8 cellular contexts compared by ENCODE assay signal in genomic region chr16:30121741-30122620, GRCh38. TPM values are rescaled to one million over a fixed set of nuclear protein-coding genes. Genes with fewer than 3 reads are reported as not detected.
DNase-seq lines count a peak whose midpoint lies in the region; TF ChIP-seq lines count a peak whose summit lies in the region.

No MANE protein-coding gene starts in this region.

- peaks cover 14% of the 10 kb centered on the region; the same call in 1 of the 2 replicates for H3K36me3 ChIP-seq in SK-N-MC (ENCODE audit: insufficient read depth, low read length)
- peaks cover 10% of the 10 kb centered on the region for H3K36me3 ChIP-seq in neuron (ENCODE audit: insufficient read depth, low read length)

- H3K9me3 Mint-ChIP-seq in CD14-positive monocyte: no peaks in the 10 kb centered on the region

- H3K4me1 ChIP-seq in neuron (ENCODE audit: insufficient read depth, low read length): peaks cover 7% of the 10 kb centered on the region

- H3K27ac Mint-ChIP-seq in CD14-positive monocyte: peak overlapping the region; percentile 34 to 93 (median 80)

- intact Hi-C loops in CD14-positive monocyte (cut with micrococcal nuclease): loop anchor here (2.0 to 5.0 kb wide), 2 partner anchors 29 to 55 kb away; partner anchors contain the start of gene ALDOA (in 2 of the 2)

- 0 out of 2 replicates have a peak overlapping the region, but pooled peaks have one; percentile 57 for H3K27ac ChIP-seq in SK-N-MC

- no peaks in the 10 kb centered on the region for H3K27me3 ChIP-seq in neuron (ENCODE audit: insufficient read depth, low read length)

- no peak for TF ChIP-seq CTCF in CD14-positive monocyte (IDR thresholded peaks at IDR 0.05)
- TF ChIP-seq CTCF in fibroblast of mammary gland (conservative IDR thresholded peaks at IDR 0.05; ENCODE audit: control insufficient read depth, insufficient read depth, low read depth, low read length): no peak

- DNase-seq in CD14-positive monocyte (ENCODE audit: low spot score) (no peak), SK-N-MC (ENCODE audit: low read depth, low spot score) (no peak), fibroblast of mammary gland (ENCODE audit: low read depth) (peak; percentile 39), NCI-H187 treated with DMSO at 0.1 percent for 48 hours (lab: John Stamatoyannopoulos, UW) (no peak), NCI-H2227 treated with DMSO at 0.1 percent for 48 hours (lab: John Stamatoyannopoulos, UW) (no peak), NCI-H526 (lab: John Stamatoyannopoulos, UW) (no peak), COR-L47 (lab: John Stamatoyannopoulos, UW) (no peak)

- peaks cover 0 to 4% (median 0%) of the 10 kb centered on the region in 3 donors for H3K27me3 Mint-ChIP-seq in CD14-positive monocyte (ENCODE audit: low read depth in 3 of 3)

- peak overlapping the region; percentile 89 for H3K4me3 ChIP-seq in SK-N-MC
- H3K4me3 ChIP-seq in fibroblast of mammary gland (ENCODE audit: control insufficient read depth, low read depth, low read length): peak overlapping the region; percentile 79
- peak overlapping the region; percentile 60 for H3K4me3 ChIP-seq in neuron (ENCODE audit: low read length)

- H3K4me1 Mint-ChIP-seq in CD14-positive monocyte: peaks cover 24% of the 10 kb centered on the region

- no peak overlapping the region for H2AFZ ChIP-seq in neuron (ENCODE audit: low read depth, low read length)

- peaks cover 29 to 43% of the 10 kb centered on the region in 2 donors for H3K36me3 Mint-ChIP-seq in CD14-positive monocyte

- peak overlapping the region; percentile 80 for H3K9ac ChIP-seq in SK-N-MC (ENCODE audit: insufficient read length)

- H3K4me3 Mint-ChIP-seq in CD14-positive monocyte: peak overlapping the region; percentile 91 to 96

- H3K9me3 ChIP-seq in SK-N-MC (ENCODE audit: low read depth, low read length) (no peaks in the 10 kb centered on the region), neuron (ENCODE audit: low read length) (no peaks in the 10 kb centered on the region)

RNA-seq across cellular contexts. Expression of gene MAPK3, which starts 1.0 kb away (rescaled TPM):
- polyA plus RNA-seq in CD14-positive monocyte: 10 to 100 TPM in 1 of 2 donors, 1 to 10 TPM in 1; 8.1 to 10.2 TPM

RNA-seq across cellular contexts. Expression of gene GDPD3, which starts 8.6 kb away (rescaled TPM):
- not detected for polyA plus RNA-seq in CD14-positive monocyte

RNA-seq across cellular contexts. Expression of gene YPEL3, which starts 26.0 kb away (rescaled TPM):
- polyA plus RNA-seq in CD14-positive monocyte: 100 to 1,000 TPM; 182 to 235 TPM

RNA-seq across cellular contexts. Expression of gene TBX6, which starts 30.3 kb away (rescaled TPM):
- polyA plus RNA-seq in CD14-positive monocyte: under 1 TPM; 0.10 to 0.11 TPM

RNA-seq across cellular contexts. Expression of gene PPP4C, which starts 46.2 kb away (rescaled TPM):
- polyA plus RNA-seq in CD14-positive monocyte: 100 to 1,000 TPM; 279 to 388 TPM
